In genomic region chr12:131625966-131626721, GRCh38 we compare ENCODE assay signal across 8 cellular contexts.
DNase-seq lines count a peak whose midpoint lies in the region; ATAC-seq and TF ChIP-seq lines count a peak whose summit lies in the region.
"Not testable (repeated sequence)": the region's sequence is repeated elsewhere in the genome, so short reads cannot be mapped to it uniquely, and the experiment has no call there.

No MANE protein-coding gene starts in this region.

- DNase-seq in CD1c-positive myeloid dendritic cell (ENCODE audit: extremely low spot score) (peak; percentile 0), immature natural killer cell (peak; percentile 49 to 55 (median 52))
- DNase-seq in H7; RWPE1 (ENCODE audit: low spot score); activated CD4-positive, alpha-beta T cell treated with anti-CD3 and anti-CD28 coated beads, Interleukin-2, amount 10 ng/mL, durations not matched to agents 7 days and 5 days; natural killer cell: not testable (repeated sequence)
- peak; percentile 61 for DNase-seq in activated effector memory CD4-positive, alpha-beta T cell treated with anti-CD3 and anti-CD28 coated beads, Interleukin-2, amount 50 U/mL, for 16 hours
- DNase-seq in effector memory CD4-positive, alpha-beta T cell, result peak; percentile 6 to 42 (median 19)

- not testable (repeated sequence) for H3K4me1 ChIP-seq in effector memory CD4-positive, alpha-beta T cell (ENCODE audit: control insufficient read depth, insufficient read depth, low read length, poor library complexity, severe bottlenecking)

- H3K27ac Mint-ChIP-seq in activated CD4-positive, alpha-beta T cell treated with anti-CD3 and anti-CD28 coated beads, Interleukin-2, amount 10 ng/mL, durations not matched to agents 7 days and 5 days, result peak overlapping the region; percentile 71
- H3K27ac Mint-ChIP-seq in immature natural killer cell, result peak overlapping the region in 4 of 6 donors; percentile 54 to 93 (median 82)
- H3K27ac Mint-ChIP-seq in natural killer cell, result peak overlapping the region; percentile 78 to 80

- not testable (repeated sequence) for H3K36me3 ChIP-seq in H7 (replicated peaks; ENCODE audit: control insufficient read depth, insufficient read depth, low read length); effector memory CD4-positive, alpha-beta T cell (ENCODE audit: control insufficient read depth, insufficient read depth, low read length)

- not testable (repeated sequence) for H3K36me3 Mint-ChIP-seq in activated CD4-positive, alpha-beta T cell treated with anti-CD3 and anti-CD28 coated beads, Interleukin-2, amount 10 ng/mL, durations not matched to agents 7 days and 5 days (ENCODE audit: low read depth); immature natural killer cell; natural killer cell

- not testable (repeated sequence) for H3K9me3 ChIP-seq in effector memory CD4-positive, alpha-beta T cell (ENCODE audit: control insufficient read depth, low read length)

- intact Hi-C loops in natural killer cell (cut with micrococcal nuclease), result not testable (repeated sequence)

- peaks cover 12% of the 10 kb centered on the region for H3K9me3 Mint-ChIP-seq in activated CD4-positive, alpha-beta T cell treated with anti-CD3 and anti-CD28 coated beads, Interleukin-2, amount 10 ng/mL, durations not matched to agents 7 days and 5 days
- peaks cover 3 to 17% (median 7%) of the 10 kb centered on the region in 6 donors for H3K9me3 Mint-ChIP-seq in immature natural killer cell
- not testable (repeated sequence) for H3K9me3 Mint-ChIP-seq in natural killer cell

- H3K27me3 ChIP-seq in H7 (ENCODE audit: control insufficient read depth, insufficient read depth, low read length); effector memory CD4-positive, alpha-beta T cell (replicated peaks; ENCODE audit: control insufficient read depth, insufficient read depth, low read length, poor library complexity, severe bottlenecking): not testable (repeated sequence)

- ATAC-seq in natural killer cell, result peak in 2 of 3 donors; percentile 38 to 52

- peak overlapping the region; percentile 75 for H3K27ac ChIP-seq in RWPE1
- not testable (repeated sequence) for H3K27ac ChIP-seq in effector memory CD4-positive, alpha-beta T cell (ENCODE audit: insufficient read depth, low read length, poor library complexity, severe bottlenecking)

- CTCF ChIA-PET in RWPE1 (lab: Yijun Ruan, JAX); activated CD4-positive, alpha-beta T cell treated with anti-CD3 and anti-CD28 coated beads, Interleukin-2, amount 10 ng/mL, durations not matched to agents 7 days and 5 days (lab: Charles Lee): not testable (repeated sequence)

- POLR2A ChIA-PET in RWPE1 (lab: Yijun Ruan, JAX; ENCODE audit: low non-redundant PET); activated CD4-positive, alpha-beta T cell treated with anti-CD3 and anti-CD28 coated beads, Interleukin-2, amount 10 ng/mL, durations not matched to agents 7 days and 5 days (lab: Charles Lee): not testable (repeated sequence)

- not testable (repeated sequence) for TF ChIP-seq CTCF in RWPE1 (conservative IDR thresholded peaks at IDR 0.05; ENCODE audit: low read depth); natural killer cell (IDR thresholded peaks at IDR 0.05)

- not testable (repeated sequence) for H3K4me1 Mint-ChIP-seq in activated CD4-positive, alpha-beta T cell treated with anti-CD3 and anti-CD28 coated beads, Interleukin-2, amount 10 ng/mL, durations not matched to agents 7 days and 5 days
- H3K4me1 Mint-ChIP-seq in immature natural killer cell (peaks cover 42 to 52% of the 10 kb centered on the region in 2 donors), natural killer cell (peaks cover 34 to 47% of the 10 kb centered on the region in 2 donors)

- H3K4me3 ChIP-seq in H7 (ENCODE audit: insufficient read depth, low read depth, low read length), result peak overlapping the region; percentile 24
- not testable (repeated sequence) for H3K4me3 ChIP-seq in effector memory CD4-positive, alpha-beta T cell (ENCODE audit: insufficient read depth, low read depth, low read length, poor library complexity, severe bottlenecking)

- not testable (repeated sequence) for H3K27me3 Mint-ChIP-seq in activated CD4-positive, alpha-beta T cell treated with anti-CD3 and anti-CD28 coated beads, Interleukin-2, amount 10 ng/mL, durations not matched to agents 7 days and 5 days; natural killer cell (ENCODE audit: low read depth in 2 of 2)
- peaks cover 35 to 45% (median 42%) of the 10 kb centered on the region in 3 donors for H3K27me3 Mint-ChIP-seq in immature natural killer cell (ENCODE audit: low read depth in 3 of 3)

- H3K4me3 Mint-ChIP-seq in activated CD4-positive, alpha-beta T cell treated with anti-CD3 and anti-CD28 coated beads, Interleukin-2, amount 10 ng/mL, durations not matched to agents 7 days and 5 days, result not testable (repeated sequence)
- peak overlapping the region in 3 of 5 donors; percentile 16 to 52 (median 40) for H3K4me3 Mint-ChIP-seq in immature natural killer cell
- peak overlapping the region; percentile 64 for H3K4me3 Mint-ChIP-seq in natural killer cell
